ENCODE assay signal across 14 cellular contexts in genomic region chrX:54825716-54826428, GRCh38. TPM values are rescaled to one million over a fixed set of nuclear protein-coding genes. Genes with fewer than 3 reads are reported as not detected.
A peak's percentile ranks its signal among the peaks of the same experiment; 100 is the strongest.
DNase-seq lines count a peak whose midpoint lies in the region; ATAC-seq, FAIRE-seq and TF ChIP-seq lines count a peak whose summit lies in the region.
"Had no signal": no experiment of that assay in that cellular context is flagged by ENCODE, and none has a peak within 500 bp of the region (broad histone marks: within the 10 kb centered on the region; RNA-seq: fewer than 3 reads in every experiment).

No MANE protein-coding gene starts in this region.

- peaks cover 0 to 2% of the 10 kb centered on the region in 2 donors for H3K9me3 Mint-ChIP-seq in stimulated activated naive B cell treated with anti-CD40 and anti-IgM and Interleukin-4, amounts not matched to agents 10 μg/mL and 1 μg/mL and 100 μg/mL, for 72 hours
- H3K9me3 Mint-ChIP-seq in activated naive CD8-positive, alpha-beta T cell treated with anti-CD3 and anti-CD28 coated beads, Interleukin-2, amount 50 U/mL, for 24 hours = no peaks in the 10 kb centered on the region

- H3K4me1 ChIP-seq in OCI-LY3 (ENCODE audit: low read length) = no peaks in the 10 kb centered on the region
- H3K4me1 ChIP-seq: prostate gland had no signal

- peak; percentile 5 for DNase-seq in stimulated activated CD4-positive, alpha-beta T cell treated with anti-CD3 and anti-CD28 coated beads, Interleukin-2, amount 100 ng/mL, for 4 hours (ENCODE audit: low read depth)
- DNase-seq in stimulated activated CD4-positive, alpha-beta T cell treated with anti-CD3 and anti-CD28 coated beads, Interleukin-2, amount 100 ng/mL, for 48 hours = no peak
- DNase-seq in bronchial epithelial cell (ENCODE audit: low read depth) = peak; percentile 77
- DNase-seq in stimulated activated naive B cell treated with anti-CD40 and anti-IgM and Interleukin-4, amounts not matched to agents 10 μg/mL and 1 μg/mL and 100 μg/mL, for 72 hours = no peak
- no peak for DNase-seq in activated naive CD8-positive, alpha-beta T cell treated with anti-CD3 and anti-CD28 coated beads, Interleukin-2, amount 50 U/mL, for 24 hours
- DNase-seq in LoVo (ENCODE audit: low spot score) = no peak
- DNase-seq: cerebellar nuclear complex had no signal

- H4K20me1 ChIP-seq in OCI-LY3 (ENCODE audit: insufficient read depth, low read length) = no peaks in the 10 kb centered on the region

- no peak overlapping the region for H3K27ac Mint-ChIP-seq in stimulated activated naive B cell treated with anti-CD40 and anti-IgM and Interleukin-4, amounts not matched to agents 10 μg/mL and 1 μg/mL and 100 μg/mL, for 72 hours
- H3K27ac Mint-ChIP-seq in activated naive CD8-positive, alpha-beta T cell treated with anti-CD3 and anti-CD28 coated beads, Interleukin-2, amount 50 U/mL, for 24 hours = no peak overlapping the region
- H3K27ac Mint-ChIP-seq: CD14-positive monocyte had no signal

- H3K27ac ChIP-seq in OCI-LY3 (ENCODE audit: low read length) = no peak overlapping the region
- H3K27ac ChIP-seq: prostate gland had no signal

- H3K27me3 ChIP-seq in OCI-LY3 (ENCODE audit: low read depth, low read length) (no peaks in the 10 kb centered on the region), bronchial epithelial cell (ENCODE audit: control insufficient read depth, insufficient read depth, low read length) (no peaks in the 10 kb centered on the region)

- H3K4me2 ChIP-seq in OCI-LY3 (ENCODE audit: low read length) = no peak overlapping the region

- no peaks in the 10 kb centered on the region for H3K9me3 ChIP-seq in OCI-LY3 (ENCODE audit: insufficient read depth, low read length)
- H3K9me3 ChIP-seq: prostate gland had no signal

- no peaks in the 10 kb centered on the region for H3K36me3 Mint-ChIP-seq in stimulated activated naive B cell treated with anti-CD40 and anti-IgM and Interleukin-4, amounts not matched to agents 10 μg/mL and 1 μg/mL and 100 μg/mL, for 72 hours
- no peaks in the 10 kb centered on the region for H3K36me3 Mint-ChIP-seq in activated naive CD8-positive, alpha-beta T cell treated with anti-CD3 and anti-CD28 coated beads, Interleukin-2, amount 50 U/mL, for 24 hours (ENCODE audit: low read depth)
- H3K36me3 Mint-ChIP-seq: CD14-positive monocyte had no signal

- H3K36me3 ChIP-seq in OCI-LY3 (replicated peaks; ENCODE audit: low read depth, low read length) = no peaks in the 10 kb centered on the region
- H3K36me3 ChIP-seq in bronchial epithelial cell (ENCODE audit: control insufficient read depth, insufficient read depth, low read length) = no peaks in the 10 kb centered on the region
- H3K36me3 ChIP-seq: prostate gland had no signal

- H3K4me1 Mint-ChIP-seq in stimulated activated naive B cell treated with anti-CD40 and anti-IgM and Interleukin-4, amounts not matched to agents 10 μg/mL and 1 μg/mL and 100 μg/mL, for 72 hours = no peaks in the 10 kb centered on the region
- no peaks in the 10 kb centered on the region for H3K4me1 Mint-ChIP-seq in activated naive CD8-positive, alpha-beta T cell treated with anti-CD3 and anti-CD28 coated beads, Interleukin-2, amount 50 U/mL, for 24 hours
- H3K4me1 Mint-ChIP-seq: CD14-positive monocyte had no signal

- no peak overlapping the region for H2AFZ ChIP-seq in OCI-LY3 (ENCODE audit: low read depth, low read length)

- ATAC-seq in stimulated activated naive B cell treated with anti-CD40 and anti-IgM and Interleukin-4, amounts not matched to agents 10 μg/mL and 1 μg/mL and 100 μg/mL, for 72 hours (replicated peaks) = peak; percentile 50 to 68
- no peak for ATAC-seq in activated naive CD8-positive, alpha-beta T cell treated with anti-CD3 and anti-CD28 coated beads, Interleukin-2, amount 50 U/mL, for 24 hours
- no peak for ATAC-seq in GM21717 (IDR thresholded peaks at IDR 0.05; ENCODE audit: unreplicated experiment)

- TF ChIP-seq CTCF in OCI-LY3 (IDR thresholded peaks at IDR 0.05; ENCODE audit: low read depth, low read length) (peak; percentile 18), bronchial epithelial cell (IDR thresholded peaks at IDR 0.05; ENCODE audit: insufficient read depth, low read length, severe bottlenecking) (no peak)

- H3K79me2 ChIP-seq in OCI-LY3 (ENCODE audit: low read length) = no peaks in the 10 kb centered on the region

- H3K9ac ChIP-seq in OCI-LY3 (ENCODE audit: low read length) = no peak overlapping the region

- peak; percentile 96 for FAIRE-seq in bronchial epithelial cell (lab: Jason Lieb, UNC)
- FAIRE-seq: frontal cortex had no signal

- peaks cover 0 to 8% of the 10 kb centered on the region in 2 donors for H3K27me3 Mint-ChIP-seq in stimulated activated naive B cell treated with anti-CD40 and anti-IgM and Interleukin-4, amounts not matched to agents 10 μg/mL and 1 μg/mL and 100 μg/mL, for 72 hours
- no peaks in the 10 kb centered on the region for H3K27me3 Mint-ChIP-seq in activated naive CD8-positive, alpha-beta T cell treated with anti-CD3 and anti-CD28 coated beads, Interleukin-2, amount 50 U/mL, for 24 hours
- H3K27me3 Mint-ChIP-seq: IgD-negative memory B cell had no signal

- H3K4me3 ChIP-seq in OCI-LY3 (ENCODE audit: low read length) (no peak overlapping the region), bronchial epithelial cell (ENCODE audit: low read depth, low read length) (no peak overlapping the region)
- H3K4me3 ChIP-seq: prostate gland had no signal

- H3K4me3 Mint-ChIP-seq in stimulated activated naive B cell treated with anti-CD40 and anti-IgM and Interleukin-4, amounts not matched to agents 10 μg/mL and 1 μg/mL and 100 μg/mL, for 72 hours = no peak overlapping the region
- no peak overlapping the region for H3K4me3 Mint-ChIP-seq in activated naive CD8-positive, alpha-beta T cell treated with anti-CD3 and anti-CD28 coated beads, Interleukin-2, amount 50 U/mL, for 24 hours
- H3K4me3 Mint-ChIP-seq: CD14-positive monocyte, IgD-negative memory B cell had no signal

RNA-seq across cellular contexts. Expression of gene MAGED2, which starts 18.3 kb away (rescaled TPM):
- 52.1 and 61.7 TPM in 2 replicates for total RNA-seq in bronchial epithelial cell

RNA-seq across cellular contexts. Expression of gene ITIH6, which starts 27.8 kb away (rescaled TPM):
- not detected in 2 replicates for total RNA-seq in bronchial epithelial cell
- total RNA-seq: frontal cortex, lung microvascular endothelial cell had no signal

Comparison
In these comparisons a context has a peak if more than half of its experiments do, and no peak if none do; other contexts are left out.
1. DNase-seq: peak in stimulated activated CD4-positive, alpha-beta T cell treated with anti-CD3 and anti-CD28 coated beads, Interleukin-2, amount 100 ng/mL, for 4 hours (single experiment) and bronchial epithelial cell (single experiment); none in stimulated activated CD4-positive, alpha-beta T cell treated with anti-CD3 and anti-CD28 coated beads, Interleukin-2, amount 100 ng/mL, for 48 hours (0 of 2), stimulated activated naive B cell treated with anti-CD40 and anti-IgM and Interleukin-4, amounts not matched to agents 10 μg/mL and 1 μg/mL and 100 μg/mL, for 72 hours (single experiment), activated naive CD8-positive, alpha-beta T cell treated with anti-CD3 and anti-CD28 coated beads, Interleukin-2, amount 50 U/mL, for 24 hours (single experiment) and LoVo (single experiment).
2. ATAC-seq: peak in stimulated activated naive B cell treated with anti-CD40 and anti-IgM and Interleukin-4, amounts not matched to agents 10 μg/mL and 1 μg/mL and 100 μg/mL, for 72 hours (2 of 2); none in activated naive CD8-positive, alpha-beta T cell treated with anti-CD3 and anti-CD28 coated beads, Interleukin-2, amount 50 U/mL, for 24 hours (single experiment) and GM21717 (single experiment).